In the genomic region with DNA sequence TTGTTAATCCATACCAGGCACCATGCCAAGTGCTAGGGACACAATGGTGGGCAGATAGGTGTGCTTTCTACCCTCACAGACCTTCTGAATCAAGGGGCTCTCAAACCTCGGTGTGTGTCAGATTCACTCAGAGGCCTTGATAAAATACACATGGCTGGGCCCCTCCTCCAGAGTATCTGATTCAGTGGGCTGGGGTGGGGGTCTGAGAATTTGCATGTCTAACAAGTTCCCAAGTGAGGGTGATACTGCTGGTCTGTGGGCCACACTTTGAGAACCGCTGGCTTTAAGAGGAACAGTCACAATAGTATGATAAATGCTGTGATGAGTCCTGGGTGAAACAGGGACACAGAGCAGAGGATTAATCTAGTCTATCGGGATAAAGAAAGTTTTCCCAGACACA, we compare ENCODE assay signal across 19 cellular contexts. TPM values are rescaled to one million over a fixed set of nuclear protein-coding genes. Genes with fewer than 3 reads are reported as not detected.
DNase-seq lines count a peak whose midpoint lies in the region; ATAC-seq and TF ChIP-seq lines count a peak whose summit lies in the region.
"Had no signal": no experiment of that assay in that cellular context is flagged by ENCODE, and none has a peak within 500 bp of the region (broad histone marks: within the 10 kb centered on the region; RNA-seq: fewer than 3 reads in every experiment).

No MANE protein-coding gene starts in this region.

- H2BK15ac ChIP-seq in mesendoderm (replicated peaks; ENCODE audit: low read depth): no peak overlapping the region

- no peak overlapping the region for H3K4ac ChIP-seq in mesendoderm (ENCODE audit: low read depth, low read length)

- H3K27ac ChIP-seq in left ventricle myocardium inferior (replicated peaks) (peak overlapping the region; percentile 65), mesendoderm (ENCODE audit: low read depth, low read length) (no peak overlapping the region)
- H3K27ac ChIP-seq: 22Rv1, BLaER1 had no signal

- intact Hi-C loops in left ventricle myocardium inferior (cut with micrococcal nuclease): loop anchor here (5.0 kb wide), 2 partner anchors 51 to 201 kb away; partner anchors contain the start of gene GFOD1
- intact Hi-C loops in left cardiac atrium (cut with DNase I): loop anchor here (2.0 to 10.0 kb wide), 3 partner anchors 52 to 200 kb away; partner anchors contain the start of gene GFOD1 (in 2 of the 2)

- H3K79me2 ChIP-seq in mesendoderm (ENCODE audit: control insufficient read depth, insufficient read depth, low read length): no peaks in the 10 kb centered on the region

- TF ChIP-seq CTCF in left ventricle myocardium inferior (IDR thresholded peaks at IDR 0.05; ENCODE audit: borderline replicate concordance): no peak

- no peak overlapping the region for H3K4me2 ChIP-seq in mesendoderm (ENCODE audit: low read length)
- H3K4me2 ChIP-seq: BLaER1 had no signal

- H3K27me3 Mint-ChIP-seq in T-helper 17 cell: peaks cover 11% of the 10 kb centered on the region
- H3K27me3 Mint-ChIP-seq: B cell; CD4-positive, alpha-beta T cell had no signal

- ATAC-seq in left cardiac atrium: no peak
- ATAC-seq in T-helper 17 cell: no peak

- H3K4me1 Mint-ChIP-seq in T-helper 17 cell: peaks cover 3% of the 10 kb centered on the region
- H3K4me1 Mint-ChIP-seq: CD14-positive monocyte; CD8-positive, alpha-beta memory T cell had no signal

- no peak overlapping the region for H3K4me3 Mint-ChIP-seq in T-helper 17 cell
- H3K4me3 Mint-ChIP-seq: B cell; CD14-positive monocyte; CD4-positive, alpha-beta T cell; CD8-positive, alpha-beta memory T cell; HFFc6 had no signal

- H3K9me3 ChIP-seq in left ventricle myocardium inferior (replicated peaks) (no peaks in the 10 kb centered on the region), T-helper 17 cell (ENCODE audit: control insufficient read depth, low read length, poor library complexity, severe bottlenecking) (no peaks in the 10 kb centered on the region)
- H3K9me3 ChIP-seq: HAP-1 had no signal

- no peaks in the 10 kb centered on the region for H3K27me3 ChIP-seq in left ventricle myocardium inferior (ENCODE audit: low read depth)
- no peaks in the 10 kb centered on the region for H3K27me3 ChIP-seq in mesendoderm (ENCODE audit: insufficient read depth, low read length, poor library complexity)
- H3K27me3 ChIP-seq: BLaER1 had no signal

- no peak overlapping the region for H3K18ac ChIP-seq in mesendoderm (ENCODE audit: low read length)

- DNase-seq in NCI-H82 (lab: John Stamatoyannopoulos, UW) (peak; percentile 31), NCI-H82 treated with DMSO at 0.1 percent for 48 hours (lab: John Stamatoyannopoulos, UW; ENCODE audit: unreplicated experiment) (no peak), left ventricle myocardium inferior (no peak), left cardiac atrium (no peak), T-helper 17 cell (no peak), mesendoderm (peak; percentile 84), COLO829 (ENCODE audit: low spot score) (no peak), SW480 (ENCODE audit: low spot score) (no peak)
- DNase-seq: Calu3; CD4-positive, alpha-beta T cell; DMS153; DND-41 had no signal

- peak overlapping the region; percentile 46 for H2BK5ac ChIP-seq in mesendoderm (ENCODE audit: low read length)

- H2BK120ac ChIP-seq in mesendoderm (ENCODE audit: low read depth, low read length): no peak overlapping the region

- no peak overlapping the region for H3K4me3 ChIP-seq in left ventricle myocardium inferior
- H3K4me3 ChIP-seq in mesendoderm (ENCODE audit: low read length): no peak overlapping the region
- H3K4me3 ChIP-seq: BLaER1, HAP-1 had no signal

- no peaks in the 10 kb centered on the region for H3K79me1 ChIP-seq in mesendoderm (ENCODE audit: low read length)

- H3K9ac ChIP-seq in mesendoderm (ENCODE audit: low read length): no peak overlapping the region
- H3K9ac ChIP-seq: BLaER1 had no signal

- no peak overlapping the region for H4K5ac ChIP-seq in mesendoderm (ENCODE audit: low read length)

- H3K56ac ChIP-seq in mesendoderm (ENCODE audit: low read length): peak overlapping the region; percentile 51

- no peaks in the 10 kb centered on the region for H3K36me3 Mint-ChIP-seq in T-helper 17 cell (ENCODE audit: low read depth)
- H3K36me3 Mint-ChIP-seq: CD14-positive monocyte; CD8-positive, alpha-beta memory T cell had no signal

- no peak overlapping the region for H3K23ac ChIP-seq in mesendoderm (ENCODE audit: low read length)

- no peak overlapping the region for H4K8ac ChIP-seq in mesendoderm (ENCODE audit: low read depth, low read length)

- peak overlapping the region; percentile 57 for H3K27ac Mint-ChIP-seq in T-helper 17 cell
- H3K27ac Mint-ChIP-seq: B cell; CD14-positive monocyte; CD4-positive, alpha-beta T cell; CD8-positive, alpha-beta memory T cell; HFFc6 had no signal

- no CpG with 5 or more reads among the region's 3 CpGs for WGBS in mesendoderm (ENCODE audit: extremely low coverage, insufficient coverage, low lambda C conversion rate)

- H3K36me3 ChIP-seq in left ventricle myocardium inferior (no peaks in the 10 kb centered on the region), mesendoderm (ENCODE audit: control insufficient read depth, insufficient read depth, low read length) (no peaks in the 10 kb centered on the region)
- H3K36me3 ChIP-seq: BLaER1, HAP-1 had no signal

- no peak overlapping the region for H2AK5ac ChIP-seq in mesendoderm (ENCODE audit: low read length)

- peaks cover 24% of the 10 kb centered on the region for H3K4me1 ChIP-seq in left ventricle myocardium inferior
- H3K4me1 ChIP-seq in mesendoderm (ENCODE audit: control insufficient read depth, low read depth, low read length): peaks cover 2% of the 10 kb centered on the region
- H3K4me1 ChIP-seq: HAP-1 had no signal

RNA-seq across cellular contexts. Expression of gene SIRT5, which starts 35.8 kb away (rescaled TPM):
- total RNA-seq in left ventricle myocardium inferior: 58.0 TPM
- 10 to 100 TPM; 24.3 to 37.6 TPM for total RNA-seq in left cardiac atrium
- total RNA-seq in T-helper 17 cell: 10 to 100 TPM; 11.7 to 11.9 TPM
- polyA plus RNA-seq in mesendoderm (2013, experiment 1 of 2): 8.1 TPM
- 8.2 TPM for polyA plus RNA-seq in mesendoderm (2013, experiment 2 of 2)

RNA-seq across cellular contexts. Expression of gene GFOD1, which starts 51.2 kb away (rescaled TPM):
- total RNA-seq in left ventricle myocardium inferior (51.6 TPM), left cardiac atrium (10 to 100 TPM; 59.3 to 78.3 TPM), T-helper 17 cell (1 to 10 TPM; 1.4 to 3.1 TPM)
- 3.1 TPM for polyA plus RNA-seq in mesendoderm (2013, experiment 1 of 2)
- polyA plus RNA-seq in mesendoderm (2013, experiment 2 of 2): 3.1 TPM

Comparison
In these comparisons a context has a peak if more than half of its experiments do, and no peak if none do; other contexts are left out.
1. DNase-seq: peak in NCI-H82 (single experiment) and mesendoderm (single experiment); none in NCI-H82 treated with DMSO at 0.1 percent for 48 hours (single experiment), left ventricle myocardium inferior (single experiment), left cardiac atrium (single experiment), T-helper 17 cell (0 of 3), COLO829 (single experiment) and SW480 (single experiment).
2. RNA of gene GFOD1, which starts 51.2 kb away (total RNA-seq): 59.3 to 78.3 TPM in left cardiac atrium and 51.6 TPM in left ventricle myocardium inferior (single experiment); 1.4 to 3.1 TPM in T-helper 17 cell; every median in the first group is over 10 times any median in the second.